ENCODE assay signal across 19 cellular contexts in genomic region chr10:74587109-74587508, GRCh38.
A peak's percentile ranks its signal among the peaks of the same experiment; 100 is the strongest.
DNase-seq lines count a peak whose midpoint lies in the region; ATAC-seq, FAIRE-seq and TF ChIP-seq lines count a peak whose summit lies in the region.
"Had no signal": no experiment of that assay in that cellular context is flagged by ENCODE, and none has a peak within 500 bp of the region (broad histone marks: within the 10 kb centered on the region; RNA-seq: fewer than 3 reads in every experiment).

No MANE protein-coding gene starts in this region.

- peak overlapping the region in 10 of 59 donors; percentile 1 to 63 (median 28) for H3K27ac ChIP-seq in dorsolateral prefrontal cortex
- H3K27ac ChIP-seq: 22Rv1, epithelial cell of prostate, SK-N-MC had no signal

- peaks cover 73% of the 10 kb centered on the region for H3K4me1 Mint-ChIP-seq in activated naive CD8-positive, alpha-beta T cell (ENCODE audit: low read depth)
- H3K4me1 Mint-ChIP-seq in natural killer cell treated with Interleukin-12 subunit alpha and Interleukin-12 subunit beta and Interleukin-15 and Interleukin-18, amount 100 ng/mL, for 72 hours (ENCODE audit: low read depth in 2 of 2): peaks cover 25 to 26% of the 10 kb centered on the region in 2 donors
- H3K4me1 Mint-ChIP-seq in CD14-positive monocyte: peaks cover 13% of the 10 kb centered on the region

- no peaks in the 10 kb centered on the region for H3K27me3 Mint-ChIP-seq in activated naive CD8-positive, alpha-beta T cell
- H3K27me3 Mint-ChIP-seq in natural killer cell treated with Interleukin-12 subunit alpha and Interleukin-12 subunit beta and Interleukin-15 and Interleukin-18, amount 100 ng/mL, for 72 hours: no peaks in the 10 kb centered on the region
- H3K27me3 Mint-ChIP-seq in CD14-positive monocyte (ENCODE audit: low read depth in 3 of 3): no peaks in the 10 kb centered on the region

- peak overlapping the region; percentile 64 for H3K4me3 Mint-ChIP-seq in activated naive CD8-positive, alpha-beta T cell
- H3K4me3 Mint-ChIP-seq in natural killer cell treated with Interleukin-12 subunit alpha and Interleukin-12 subunit beta and Interleukin-15 and Interleukin-18, amount 100 ng/mL, for 72 hours: peak overlapping the region; percentile 60
- H3K4me3 Mint-ChIP-seq in CD14-positive monocyte: no peak overlapping the region
- H3K4me3 Mint-ChIP-seq: HFFc6, neural crest cell had no signal

- H3K9me3 Mint-ChIP-seq in activated naive CD8-positive, alpha-beta T cell (ENCODE audit: low read depth): no peaks in the 10 kb centered on the region
- H3K9me3 Mint-ChIP-seq in natural killer cell treated with Interleukin-12 subunit alpha and Interleukin-12 subunit beta and Interleukin-15 and Interleukin-18, amount 100 ng/mL, for 72 hours: no peaks in the 10 kb centered on the region
- no peaks in the 10 kb centered on the region for H3K9me3 Mint-ChIP-seq in CD14-positive monocyte
- H3K9me3 Mint-ChIP-seq: HFFc6, neural crest cell had no signal

- TF ChIP-seq CTCF in D721Med (IDR thresholded peaks at IDR 0.05; ENCODE audit: insufficient read depth, missing control alignments) (no peak), CD14-positive monocyte (IDR thresholded peaks at IDR 0.05) (no peak), dorsolateral prefrontal cortex (IDR thresholded peaks at IDR 0.05 in 54 of 56, conservative IDR thresholded peaks at IDR 0.05 in 2 of 56; ENCODE audit: low read depth in 1 of 56, partially characterized antibody in 56 of 56) (no peak)

- no peak for ATAC-seq in natural killer cell treated with Interleukin-12 subunit alpha and Interleukin-12 subunit beta and Interleukin-15 and Interleukin-18, amount 100 ng/mL, for 72 hours

- no peaks in the 10 kb centered on the region for H3K27me3 ChIP-seq in dorsolateral prefrontal cortex

- peaks cover 10% of the 10 kb centered on the region for H3K36me3 Mint-ChIP-seq in activated naive CD8-positive, alpha-beta T cell
- H3K36me3 Mint-ChIP-seq in natural killer cell treated with Interleukin-12 subunit alpha and Interleukin-12 subunit beta and Interleukin-15 and Interleukin-18, amount 100 ng/mL, for 72 hours: no peaks in the 10 kb centered on the region
- peaks cover 3 to 6% of the 10 kb centered on the region in 2 donors for H3K36me3 Mint-ChIP-seq in CD14-positive monocyte

- intact Hi-C loops in CD14-positive monocyte (cut with micrococcal nuclease) (no loop called here), dorsolateral prefrontal cortex (cut with DNase I) (loop anchor here (10.0 kb wide), 1 partner anchor 238 kb away; the partner anchor contains the start of gene KAT6B (in 2 of the 2))

- peak overlapping the region; percentile 94 for H3K27ac Mint-ChIP-seq in activated naive CD8-positive, alpha-beta T cell
- H3K27ac Mint-ChIP-seq in natural killer cell treated with Interleukin-12 subunit alpha and Interleukin-12 subunit beta and Interleukin-15 and Interleukin-18, amount 100 ng/mL, for 72 hours: peak overlapping the region; percentile 87 to 94
- H3K27ac Mint-ChIP-seq in CD14-positive monocyte: no peak overlapping the region
- H3K27ac Mint-ChIP-seq: HFFc6 had no signal

- DNase-seq in DMS53 (lab: John Stamatoyannopoulos, UW) (peak; percentile 25), DMS53 treated with DMSO at 0.1 percent for 48 hours (lab: John Stamatoyannopoulos, UW; ENCODE audit: unreplicated experiment) (no peak), D721Med (ENCODE audit: insufficient read length, low spot score) (no peak), CD14-positive monocyte (ENCODE audit: low spot score) (no peak), T-helper 9 cell (no peak), dorsolateral prefrontal cortex (no peak)
- DNase-seq in natural killer cell treated with Interleukin-12 subunit alpha and Interleukin-12 subunit beta and Interleukin-15 and Interleukin-18, amount 100 ng/mL, for 72 hours (ENCODE audit: low spot score): no peak
- DNase-seq: activated CD4-positive, CD25-positive, alpha-beta regulatory T cell; activated gamma-delta T cell; Caco-2; HFFc6; kidney glomerular epithelial cell; NCI-H226 had no signal

- peak; percentile 6 for FAIRE-seq in D721Med (lab: Jason Lieb, UNC)

- no peak overlapping the region for H3K4me3 ChIP-seq in dorsolateral prefrontal cortex
- H3K4me3 ChIP-seq: SK-N-MC, skin epidermis had no signal

Comparison
In these comparisons a context has a peak if more than half of its experiments do, and no peak if none do; other contexts are left out.
1. H3K27ac Mint-ChIP-seq: peak in activated naive CD8-positive, alpha-beta T cell (single experiment) and natural killer cell treated with Interleukin-12 subunit alpha and Interleukin-12 subunit beta and Interleukin-15 and Interleukin-18, amount 100 ng/mL, for 72 hours (2 of 2); none in CD14-positive monocyte (0 of 7).
2. H3K4me3 Mint-ChIP-seq: peak in activated naive CD8-positive, alpha-beta T cell (single experiment) and natural killer cell treated with Interleukin-12 subunit alpha and Interleukin-12 subunit beta and Interleukin-15 and Interleukin-18, amount 100 ng/mL, for 72 hours (single experiment); none in CD14-positive monocyte (0 of 2).
3. intact Hi-C loops: an anchor here in dorsolateral prefrontal cortex (10.0 kb wide); none called in CD14-positive monocyte.